ENCODE assay signal across 20 cellular contexts in genomic region chr6:68760486-68760885, GRCh38.
"Had no signal": no experiment of that assay in that cellular context is flagged by ENCODE, and none has a peak within 500 bp of the region (broad histone marks: within the 10 kb centered on the region; RNA-seq: fewer than 3 reads in every experiment).

No MANE protein-coding gene starts in this region.

- DNase-seq: activated B cell treated with CpG ODN at 0.5 μM for 24 hours; activated CD4-positive, alpha-beta T cell treated with anti-CD3 and anti-CD28 coated beads for 1 hour; activated CD4-positive, alpha-beta T cell treated with anti-CD3 and anti-CD28 coated beads, Interleukin-2, amount 10 ng/mL, durations not matched to agents 24 days and 14 days; activated CD4-positive, alpha-beta T cell treated with anti-CD3 and anti-CD28 coated beads, Interleukin-2, amount 50 U/mL, for 48 hours; activated CD8-positive, alpha-beta memory T cell treated with anti-CD3 and anti-CD28 coated beads, Interleukin-2, amount 10 ng/mL, durations not matched to agents 7 days and 5 days; activated effector memory CD4-positive, alpha-beta T cell treated with Interleukin-2 at 50 U/mL for 16 hours; activated naive CD4-positive, alpha-beta T cell; activated T-cell treated with anti-CD3 and anti-CD28 coated beads, Interleukin-2, amount 50 U/mL, for 24 hours; aorta; body of pancreas; central memory CD4-positive, alpha-beta T cell; MG63; NCI-H1694; NCI-H748 treated with DMSO at 0.1 percent for 48 hours; NK-92 treated with Interleukin-12 subunit alpha and Interleukin-12 subunit beta, amount 100 ng/mL, for 24 hours; RPMI8226; T-cell; T-helper 2 cell; T1000 had no signal

- H3K27me3 ChIP-seq: body of pancreas had no signal

- H3K27ac ChIP-seq: body of pancreas, SK-N-MC had no signal

- H3K4me3 ChIP-seq: body of pancreas, MG63, SK-N-MC had no signal
